ENCODE assay signal across 15 cellular contexts in genomic region chr2:134256961-134257360, GRCh38.
"Had no signal": no experiment of that assay in that cellular context is flagged by ENCODE, and none has a peak within 500 bp of the region (broad histone marks: within the 10 kb centered on the region; RNA-seq: fewer than 3 reads in every experiment).

No MANE protein-coding gene starts in this region.

- H3K4me3 ChIP-seq: adrenal gland, colonic mucosa, gastrocnemius medialis, heart right ventricle, neural progenitor cell, pancreas, testis had no signal

- ATAC-seq: gastrocnemius medialis; heart right ventricle; pancreas; stimulated activated naive CD8-positive, alpha-beta T cell treated with anti-CD3 and anti-CD28 coated beads, Interleukin-15, amount 100 ng/mL, for 72 hours had no signal

- H3K27me3 Mint-ChIP-seq: stimulated activated naive CD8-positive, alpha-beta T cell treated with anti-CD3 and anti-CD28 coated beads, Interleukin-15, amount 100 ng/mL, for 72 hours had no signal

- H3K36me3 ChIP-seq: adrenal gland, colonic mucosa, gastrocnemius medialis, neural progenitor cell, pancreas had no signal

- H3K27me3 ChIP-seq: adrenal gland, colonic mucosa, gastrocnemius medialis, heart right ventricle, neural progenitor cell, pancreas, testis had no signal

- H3K27ac ChIP-seq: adrenal gland, colonic mucosa, gastrocnemius medialis, heart right ventricle, neural progenitor cell, pancreas, testis had no signal

- H3K9me3 ChIP-seq: adrenal gland, colonic mucosa, gastrocnemius medialis, heart right ventricle, pancreas, testis had no signal

- H3K4me3 Mint-ChIP-seq: neural progenitor cell; stimulated activated naive CD8-positive, alpha-beta T cell treated with anti-CD3 and anti-CD28 coated beads, Interleukin-15, amount 100 ng/mL, for 72 hours had no signal

- DNase-seq: activated CD4-positive, alpha-beta T cell treated with anti-CD3 and anti-CD28 coated beads, Interleukin-2, amount 50 U/mL, for 4 hours; activated gamma-delta T cell treated with Interleukin-2 at 50 U/mL for 16 hours; activated T-cell treated with anti-CD3 and anti-CD28 coated beads, Interleukin-2, amount 50 U/mL, for 1 hour; adrenal gland; colonic mucosa; effector CD4-positive, alpha-beta T cell; gastrocnemius medialis; heart right ventricle; mesenchymal stem cell; pancreas; stimulated activated CD4-positive, alpha-beta T cell treated with anti-CD3 and anti-CD28 coated beads, Interleukin-4, amount 100 ng/mL, for 1 hour; stimulated activated CD8-positive, alpha-beta memory T cell treated with anti-CD3 and anti-CD28 coated beads, Interleukin-4, amount 100 ng/mL, for 48 hours; stimulated activated naive CD8-positive, alpha-beta T cell treated with anti-CD3 and anti-CD28 coated beads, Interleukin-15, amount 100 ng/mL, for 72 hours; testis had no signal

- H3K9ac ChIP-seq: neural progenitor cell had no signal

- H3K27ac Mint-ChIP-seq: neural progenitor cell; stimulated activated naive CD8-positive, alpha-beta T cell treated with anti-CD3 and anti-CD28 coated beads, Interleukin-15, amount 100 ng/mL, for 72 hours had no signal

- H3K9me3 Mint-ChIP-seq: neural progenitor cell; stimulated activated naive CD8-positive, alpha-beta T cell treated with anti-CD3 and anti-CD28 coated beads, Interleukin-15, amount 100 ng/mL, for 72 hours had no signal

- H2AFZ ChIP-seq: neural progenitor cell had no signal

- H3K4me2 ChIP-seq: neural progenitor cell had no signal
